8 cellular contexts compared by ENCODE assay signal in genomic region chr9:112348257-112348992, GRCh38. TPM values are rescaled to one million over a fixed set of nuclear protein-coding genes. Genes with fewer than 3 reads are reported as not detected.
DNase-seq lines count a peak whose midpoint lies in the region; ATAC-seq and TF ChIP-seq lines count a peak whose summit lies in the region.

No MANE protein-coding gene starts in this region.

- no peaks in the 10 kb centered on the region for H3K4me1 ChIP-seq in neural progenitor cell

- peak overlapping the region; percentile 14 for H3K4me2 ChIP-seq in neural progenitor cell

- no peaks in the 10 kb centered on the region for H3K36me3 ChIP-seq in neural progenitor cell

- TF ChIP-seq CTCF in fibroblast of the aortic adventitia (IDR thresholded peaks at IDR 0.05; ENCODE audit: insufficient read depth, low read length) (no peak), neural progenitor cell (IDR thresholded peaks at IDR 0.05) (no peak)

- H3K9ac ChIP-seq in neural progenitor cell = no peak overlapping the region

- H3K9me3 Mint-ChIP-seq in neural progenitor cell = no peaks in the 10 kb centered on the region

- H3K79me2 ChIP-seq in neural progenitor cell (ENCODE audit: low read depth) = no peaks in the 10 kb centered on the region

- H3K27ac Mint-ChIP-seq in neural progenitor cell = peak overlapping the region; percentile 46

- peaks cover 4% of the 10 kb centered on the region for H3K4me1 Mint-ChIP-seq in neural progenitor cell

- H3F3A ChIP-seq in neural progenitor cell (ENCODE audit: low read depth) = no peaks in the 10 kb centered on the region

- DNase-seq in DMS53 treated with DMSO at 0.1 percent for 48 hours (lab: John Stamatoyannopoulos, UW; ENCODE audit: unreplicated experiment) = peak; percentile 87
- DNase-seq in NCI-H345 treated with DMSO at 0.1 percent for 48 hours (lab: John Stamatoyannopoulos, UW; ENCODE audit: unreplicated experiment) = peak; percentile 18
- peak; percentile 57 for DNase-seq in activated T-helper 9 cell treated with anti-CD3 and anti-CD28 coated beads, Interleukin-2, amount 50 U/mL, for 16 hours (ENCODE audit: low read depth)
- peak; percentile 77 for DNase-seq in fibroblast of the aortic adventitia (ENCODE audit: low read depth)
- peak; percentile 47 for DNase-seq in neural progenitor cell (ENCODE audit: low spot score)
- peak; percentile 84 for DNase-seq in stimulated activated naive CD8-positive, alpha-beta T cell treated with anti-CD3 and anti-CD28 coated beads, Interleukin-15, Interleukin-2, amounts not matched to agents 100 U/mL and 50 U/mL, for 24 hours
- no peak for DNase-seq in NCI-H82 treated with DMSO at 0.1 percent for 48 hours (lab: John Stamatoyannopoulos, UW; ENCODE audit: unreplicated experiment)

- no peak overlapping the region for H3K4me3 Mint-ChIP-seq in neural progenitor cell

- no peaks in the 10 kb centered on the region for H3K36me3 Mint-ChIP-seq in neural progenitor cell

- ATAC-seq in stimulated activated naive CD8-positive, alpha-beta T cell treated with anti-CD3 and anti-CD28 coated beads, Interleukin-15, Interleukin-2, amounts not matched to agents 100 U/mL and 50 U/mL, for 24 hours = peak; percentile 83
- ATAC-seq in HG03025 (IDR thresholded peaks at IDR 0.05; ENCODE audit: low FRiP score, unreplicated experiment) = no peak

- H3K27me3 ChIP-seq in neural progenitor cell = no peaks in the 10 kb centered on the region

- H3K27me3 Mint-ChIP-seq in neural progenitor cell (ENCODE audit: insufficient read depth, low read depth) = no peaks in the 10 kb centered on the region

- no peaks in the 10 kb centered on the region for H3K9me3 ChIP-seq in neural progenitor cell (ENCODE audit: low read depth)

- H3K4me3 ChIP-seq in fibroblast of the aortic adventitia (ENCODE audit: low read depth, low read length) (peak overlapping the region; percentile 63), neural progenitor cell (peak overlapping the region; percentile 4)

- H3K27ac ChIP-seq in neural progenitor cell = no peak overlapping the region

- H4K20me1 ChIP-seq in neural progenitor cell (ENCODE audit: low read depth) = no peaks in the 10 kb centered on the region

- H2AFZ ChIP-seq in neural progenitor cell (replicated peaks) = peak overlapping the region; percentile 60

RNA-seq across cellular contexts. Expression of gene PTBP3, which starts 15.0 kb away (rescaled TPM):
- total RNA-seq in fibroblast of the aortic adventitia (ENCODE audit: low replicate concordance) = 11.4 and 32.4 TPM in 2 replicates
- total RNA-seq in neural progenitor cell (ENCODE audit: low replicate concordance) = 84.7 and 85.3 TPM in 2 replicates

RNA-seq across cellular contexts. Expression of gene HSDL2, which starts 31.5 kb away (rescaled TPM):
- total RNA-seq in fibroblast of the aortic adventitia (ENCODE audit: low replicate concordance) = 49.7 and 54.9 TPM in 2 replicates
- total RNA-seq in neural progenitor cell (ENCODE audit: low replicate concordance) = 14.5 and 23.8 TPM in 2 replicates
